ENCODE assay signal across 10 cellular contexts in genomic region chr6:162177733-162178132, GRCh38.
DNase-seq lines count a peak whose midpoint lies in the region; ATAC-seq and TF ChIP-seq lines count a peak whose summit lies in the region.
"Had no signal": no experiment of that assay in that cellular context is flagged by ENCODE, and none has a peak within 500 bp of the region (broad histone marks: within the 10 kb centered on the region; RNA-seq: fewer than 3 reads in every experiment).

No MANE protein-coding gene starts in this region.

- H3K36me3 ChIP-seq in HCT116 (ENCODE audit: control insufficient read depth in 1 of 2, insufficient read depth in 2 of 2, low read length in 2 of 2) (no peaks in the 10 kb centered on the region), Panc1 (ENCODE audit: control insufficient read depth, insufficient read depth, low read length) (no peaks in the 10 kb centered on the region)

- H3K27ac ChIP-seq in HCT116 (ENCODE audit: low read depth, low read length) (no peak overlapping the region), Panc1 (ENCODE audit: low read length) (no peak overlapping the region), foreskin keratinocyte (no peak overlapping the region)

- H3K9ac ChIP-seq in HCT116 (ENCODE audit: low read length) = no peak overlapping the region

- H3K4me3 ChIP-seq in HCT116 (replicated peaks in 1 of 2; ENCODE audit: low read depth in 1 of 2, low read length in 2 of 2) (no peak overlapping the region), Panc1 (ENCODE audit: low read depth in 2 of 2, low read length in 2 of 2) (no peak overlapping the region)

- RAD21 ChIA-PET in HCT116 (lab: Charles Lee; ENCODE audit: low non-redundant PET in 1 of 2, low total read pairs in 2 of 2, uncharacterized antibody in 2 of 2, unreplicated experiment in 2 of 2) = no interaction called here

- in situ Hi-C loops in Panc1 (cut with HindIII; ENCODE audit: low pct_unique_long_range_greater_than_20kb, low sequenced_read_pairs) = no loop called here

- TF ChIP-seq RAD21 in HCT116 (IDR thresholded peaks at IDR 0.05; ENCODE audit: low read depth) = no peak

- CTCF ChIA-PET in HCT116 (lab: Charles Lee) = no interaction called here
- CTCF ChIA-PET in Panc1 (lab: Charles Lee) = no interaction called here

- H3K9me3 Mint-ChIP-seq in stimulated activated effector memory CD8-positive, alpha-beta T cell treated with anti-CD3 and anti-CD28 coated beads, Interleukin-12 subunit alpha, Interleukin-12 subunit beta, amount 100 ng/mL, for 72 hours = no peaks in the 10 kb centered on the region
- no peaks in the 10 kb centered on the region for H3K9me3 Mint-ChIP-seq in progenitor cell of endocrine pancreas (ENCODE audit: low read depth)

- no peaks in the 10 kb centered on the region for H3K9me2 ChIP-seq in HCT116 (ENCODE audit: insufficient read depth)

- H3K4me3 Mint-ChIP-seq in stimulated activated effector memory CD8-positive, alpha-beta T cell treated with anti-CD3 and anti-CD28 coated beads, Interleukin-12 subunit alpha, Interleukin-12 subunit beta, amount 100 ng/mL, for 72 hours = no peak overlapping the region
- no peak overlapping the region for H3K4me3 Mint-ChIP-seq in progenitor cell of endocrine pancreas (ENCODE audit: low read depth)

- H2AFZ ChIP-seq in HCT116 (ENCODE audit: low read depth, low read length, poor library complexity, severe bottlenecking) = no peak overlapping the region

- H3K27me3 ChIP-seq in HCT116 (ENCODE audit: insufficient read depth, low read length) = no peaks in the 10 kb centered on the region
- no peaks in the 10 kb centered on the region for H3K27me3 ChIP-seq in Panc1 (ENCODE audit: control insufficient read depth, insufficient read depth, low read length)
- H3K27me3 ChIP-seq in foreskin keratinocyte = no peaks in the 10 kb centered on the region

- no peaks in the 10 kb centered on the region for H3K36me3 Mint-ChIP-seq in stimulated activated effector memory CD8-positive, alpha-beta T cell treated with anti-CD3 and anti-CD28 coated beads, Interleukin-12 subunit alpha, Interleukin-12 subunit beta, amount 100 ng/mL, for 72 hours
- H3K36me3 Mint-ChIP-seq in progenitor cell of endocrine pancreas (ENCODE audit: insufficient read depth) = no peaks in the 10 kb centered on the region

- H3K4me1 ChIP-seq in HCT116 (ENCODE audit: control insufficient read depth in 1 of 2, insufficient read depth in 2 of 2, low read length in 2 of 2) (no peaks in the 10 kb centered on the region), Panc1 (ENCODE audit: control insufficient read depth, insufficient read depth, low read length) (no peaks in the 10 kb centered on the region), foreskin keratinocyte (no peaks in the 10 kb centered on the region)

- no peak for DNase-seq in HCT116 (ENCODE audit: low read depth, low spot score)
- no peak for DNase-seq in Panc1 (ENCODE audit: low read depth, low spot score)
- DNase-seq in foreskin keratinocyte = no peak
- DNase-seq in pons (ENCODE audit: low spot score) = peak; percentile 81
- DNase-seq in stimulated activated effector memory CD8-positive, alpha-beta T cell treated with anti-CD3 and anti-CD28 coated beads, Interleukin-12 subunit alpha, Interleukin-12 subunit beta, amount 100 ng/mL, for 72 hours (ENCODE audit: low spot score in 2 of 2) = no peak
- no peak for DNase-seq in activated CD4-positive, alpha-beta T cell treated with anti-CD3 and anti-CD28 coated beads for 48 hours
- no peak for DNase-seq in progenitor cell of endocrine pancreas (ENCODE audit: low spot score, unreplicated experiment)
- no peak for DNase-seq in ureter (ENCODE audit: low spot score)
- DNase-seq: activated CD8-positive, alpha-beta memory T cell treated with anti-CD3 and anti-CD28 coated beads for 24 hours; effector CD4-positive, alpha-beta T cell had no signal

- TF ChIP-seq CTCF in HCT116 (IDR thresholded peaks at IDR 0.05 in 2 of 3, conservative IDR thresholded peaks at IDR 0.05 in 1 of 3; ENCODE audit: borderline replicate concordance in 1 of 3, insufficient read depth in 1 of 3, low read depth in 2 of 3, low read length in 2 of 3) = no peak
- peak; percentile 14 for TF ChIP-seq CTCF in Panc1 (IDR thresholded peaks at IDR 0.05)
- TF ChIP-seq CTCF in foreskin keratinocyte (conservative IDR thresholded peaks at IDR 0.05) = peak; percentile 19
- no peak for TF ChIP-seq CTCF in progenitor cell of endocrine pancreas (IDR thresholded peaks at IDR 0.05; ENCODE audit: unreplicated experiment)

- no peak overlapping the region for H3K4me2 ChIP-seq in HCT116 (ENCODE audit: low read length)

- H3K9me3 ChIP-seq in HCT116 (ENCODE audit: control insufficient read depth in 1 of 2, insufficient read depth in 1 of 2, low read depth in 1 of 2, low read length in 2 of 2) (no peaks in the 10 kb centered on the region), Panc1 (ENCODE audit: control insufficient read depth, insufficient read depth, low read depth, low read length) (no peaks in the 10 kb centered on the region)

- H3K79me2 ChIP-seq in HCT116 (ENCODE audit: insufficient read depth, low read length) = no peaks in the 10 kb centered on the region

- no peak for TF ChIP-seq POLR2A in HCT116 (IDR thresholded peaks at IDR 0.05; ENCODE audit: borderline replicate concordance, extremely low read depth, insufficient read depth, insufficient read length)

- H3K4me1 Mint-ChIP-seq in stimulated activated effector memory CD8-positive, alpha-beta T cell treated with anti-CD3 and anti-CD28 coated beads, Interleukin-12 subunit alpha, Interleukin-12 subunit beta, amount 100 ng/mL, for 72 hours = no peaks in the 10 kb centered on the region
- H3K4me1 Mint-ChIP-seq in progenitor cell of endocrine pancreas (ENCODE audit: low read depth) = peaks cover 7% of the 10 kb centered on the region

- H4K20me1 ChIP-seq in HCT116 (ENCODE audit: insufficient read depth) = no peaks in the 10 kb centered on the region

- H3K27me3 Mint-ChIP-seq in progenitor cell of endocrine pancreas = peaks cover 7% of the 10 kb centered on the region

- peak; percentile 54; the same call in 1 of the 2 replicates for ATAC-seq in HCT116
- no peak for ATAC-seq in Panc1
- no peak for ATAC-seq in foreskin keratinocyte
- no peak for ATAC-seq in stimulated activated effector memory CD8-positive, alpha-beta T cell treated with anti-CD3 and anti-CD28 coated beads, Interleukin-12 subunit alpha, Interleukin-12 subunit beta, amount 100 ng/mL, for 72 hours

- intact Hi-C loops in HCT116 (cut with micrococcal nuclease) (no loop called here), Panc1 (cut with micrococcal nuclease; ENCODE audit: unreplicated experiment) (no loop called here)

- H3K27ac Mint-ChIP-seq in stimulated activated effector memory CD8-positive, alpha-beta T cell treated with anti-CD3 and anti-CD28 coated beads, Interleukin-12 subunit alpha, Interleukin-12 subunit beta, amount 100 ng/mL, for 72 hours = no peak overlapping the region
- no peak overlapping the region for H3K27ac Mint-ChIP-seq in progenitor cell of endocrine pancreas

- POLR2A ChIA-PET in HCT116 (lab: Charles Lee) (no interaction called here), Panc1 (lab: Charles Lee) (interaction anchor here (0.6 kb wide), 1 partner anchor 48 kb away, joined by 3 read pairs; no protein-coding TSS in a partner anchor)

- BruUV-seq in HCT116 (replicated peaks; lab: Mats Ljungman, UMichigan) = no TSS peak
- BruUV-seq in Panc1 (replicated peaks; lab: Mats Ljungman, UMichigan) = no TSS peak

TF ChIP-seq in HCT116, 20 proteins besides CTCF, POLR2A, EP300 and RAD21 (continues in another document):
- TF ChIP-seq REST (IDR thresholded peaks at IDR 0.05; ENCODE audit: low read depth) (no peak), CEBPB (IDR thresholded peaks at IDR 0.05; ENCODE audit: low read depth) (no peak), ZBTB33 (IDR thresholded peaks at IDR 0.05; ENCODE audit: extremely low read depth, insufficient replicate concordance, low read length) (no peak), SRF (IDR thresholded peaks at IDR 0.05; ENCODE audit: low read depth) (no peak), ZNF274 (IDR thresholded peaks at IDR 0.05; ENCODE audit: low read depth, low read length) (no peak)

Comparison
In these comparisons a context has a peak if more than half of its experiments do, and no peak if none do; other contexts are left out.
1. CTCF ChIP-seq: peak in Panc1 (single experiment) and foreskin keratinocyte (single experiment); none in HCT116 (0 of 3) and progenitor cell of endocrine pancreas (single experiment).